13 cellular contexts compared by ENCODE assay signal in the genomic region with DNA sequence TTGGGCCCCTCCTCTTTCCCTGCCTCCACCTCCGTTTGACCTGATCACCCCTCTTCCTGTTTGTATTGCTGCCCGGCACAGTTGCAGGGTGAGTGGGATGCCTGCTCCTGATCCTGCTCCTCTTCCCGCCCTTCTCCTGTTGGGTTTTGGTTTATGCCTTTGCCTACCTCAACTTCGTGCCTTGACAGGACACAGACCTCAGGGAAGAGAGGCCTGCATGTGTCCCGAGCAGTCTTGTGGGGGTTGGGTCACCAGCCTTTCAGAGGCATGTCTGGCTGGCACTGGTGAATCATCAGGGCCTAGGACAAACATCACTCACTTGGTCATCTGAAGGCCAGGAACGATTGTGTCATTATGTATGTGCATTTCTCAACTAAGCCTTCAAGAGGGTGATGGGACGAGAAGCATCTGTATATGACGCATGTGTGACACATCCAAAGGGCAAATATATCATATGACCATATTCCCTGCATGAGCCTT. TPM values are rescaled to one million over a fixed set of nuclear protein-coding genes. Genes with fewer than 3 reads are reported as not detected.
DNase-seq lines count a peak whose midpoint lies in the region; ATAC-seq and TF ChIP-seq lines count a peak whose summit lies in the region.
"Had no signal": no experiment of that assay in that cellular context is flagged by ENCODE, and none has a peak within 500 bp of the region (broad histone marks: within the 10 kb centered on the region; RNA-seq: fewer than 3 reads in every experiment).

No MANE protein-coding gene starts in this region.

- TF ChIP-seq CTCF in PC-9 (conservative IDR thresholded peaks at IDR 0.05) (no peak), omental fat pad (IDR thresholded peaks at IDR 0.05) (no peak)

- peak; percentile 98 for DNase-seq in ELR (ENCODE audit: low read depth)
- peak; percentile 89 to 97 for DNase-seq in PC-9
- DNase-seq in epithelial cell of prostate (ENCODE audit: low read depth, low spot score), result peak; percentile 96
- DNase-seq in omental fat pad (ENCODE audit: low spot score), result no peak
- DNase-seq in activated CD8-positive, alpha-beta T cell treated with anti-CD3 and anti-CD28 coated beads, Interleukin-2, amount 10 ng/mL, durations not matched to agents 7 days and 5 days, result no peak
- DNase-seq in posterior vena cava (ENCODE audit: low spot score), result no peak
- no peak for DNase-seq in pons (ENCODE audit: low spot score)
- DNase-seq: activated B cell treated with CpG ODN at 0.5 μM for 24 hours; activated gamma-delta T cell treated with Interleukin-2 at 50 U/mL for 16 hours; Karpas-422; stimulated activated CD4-positive, alpha-beta T cell treated with anti-CD3 and anti-CD28 coated beads, Interleukin-15, amount 100 ng/mL, for 24 hours; stomach had no signal

- no peaks in the 10 kb centered on the region for H3K36me3 Mint-ChIP-seq in activated CD8-positive, alpha-beta T cell treated with anti-CD3 and anti-CD28 coated beads, Interleukin-2, amount 10 ng/mL, durations not matched to agents 7 days and 5 days (ENCODE audit: low read depth)

- intact Hi-C loops in PC-9 (cut with micrococcal nuclease; ENCODE audit: unreplicated experiment), result loop anchor here (1.0 to 5.0 kb wide), 7 partner anchors 8 to 634 kb away; no protein-coding TSS in a partner anchor
- intact Hi-C loops in posterior vena cava (cut with DNase I), result no loop called here

- H3K27ac ChIP-seq in PC-9 (peak overlapping the region; percentile 74), epithelial cell of prostate (peak overlapping the region; percentile 43)
- H3K27ac ChIP-seq: stomach had no signal

- CTCF ChIA-PET in PC-9 (lab: Charles Lee), result no interaction called here
- CTCF ChIA-PET in activated CD8-positive, alpha-beta T cell treated with anti-CD3 and anti-CD28 coated beads, Interleukin-2, amount 10 ng/mL, durations not matched to agents 7 days and 5 days (lab: Charles Lee), result no interaction called here

- POLR2A ChIA-PET in PC-9 (lab: Charles Lee; ENCODE audit: unreplicated experiment), result no interaction called here
- POLR2A ChIA-PET in activated CD8-positive, alpha-beta T cell treated with anti-CD3 and anti-CD28 coated beads, Interleukin-2, amount 10 ng/mL, durations not matched to agents 7 days and 5 days (lab: Charles Lee), result no interaction called here

- peaks cover 18% of the 10 kb centered on the region for H3K4me1 ChIP-seq in PC-9 (replicated peaks; ENCODE audit: insufficient read depth)
- H3K4me1 ChIP-seq: stomach had no signal

- no peaks in the 10 kb centered on the region for H3K4me1 Mint-ChIP-seq in activated CD8-positive, alpha-beta T cell treated with anti-CD3 and anti-CD28 coated beads, Interleukin-2, amount 10 ng/mL, durations not matched to agents 7 days and 5 days (ENCODE audit: low read depth)
- H3K4me1 Mint-ChIP-seq: activated B cell treated with CpG ODN at 0.5 μM for 24 hours had no signal

- peak overlapping the region; percentile 6; the same call in 1 of the 2 replicates for H3K4me3 ChIP-seq in PC-9
- H3K4me3 ChIP-seq: stomach had no signal

- H3K36me3 ChIP-seq in PC-9 (ENCODE audit: low read depth), result no peaks in the 10 kb centered on the region
- H3K36me3 ChIP-seq: stomach had no signal

- H3K79me2 ChIP-seq in PC-9 (ENCODE audit: low read depth), result no peaks in the 10 kb centered on the region

- H3K9me3 ChIP-seq in PC-9 (ENCODE audit: insufficient read depth, low read depth), result peaks cover under 1% of the 10 kb centered on the region

- no peaks in the 10 kb centered on the region for H4K20me1 ChIP-seq in PC-9 (ENCODE audit: insufficient read depth)

- peak; percentile 32 for ATAC-seq in omental fat pad (ENCODE audit: low FRiP score)
- ATAC-seq in activated CD8-positive, alpha-beta T cell treated with anti-CD3 and anti-CD28 coated beads, Interleukin-2, amount 10 ng/mL, durations not matched to agents 7 days and 5 days, result no peak
- ATAC-seq in activated CD4-positive, CD25-positive, alpha-beta regulatory T cell treated with anti-CD3 and anti-CD28 coated beads, Interleukin-2, amount 50 U/mL, for 24 hours, result no peak

- H3K4me2 ChIP-seq in PC-9, result peak overlapping the region; percentile 64

- peaks cover 6% of the 10 kb centered on the region; the same call in 1 of the 2 replicates for H3F3A ChIP-seq in PC-9 (ENCODE audit: insufficient read depth, low read depth)

- H3K9me2 ChIP-seq in PC-9 (ENCODE audit: insufficient read depth), result no peaks in the 10 kb centered on the region

- H3K9me3 Mint-ChIP-seq in activated CD8-positive, alpha-beta T cell treated with anti-CD3 and anti-CD28 coated beads, Interleukin-2, amount 10 ng/mL, durations not matched to agents 7 days and 5 days (ENCODE audit: insufficient read depth), result no peaks in the 10 kb centered on the region
- H3K9me3 Mint-ChIP-seq: activated B cell treated with CpG ODN at 0.5 μM for 24 hours had no signal

- H3K27me3 Mint-ChIP-seq in activated CD8-positive, alpha-beta T cell treated with anti-CD3 and anti-CD28 coated beads, Interleukin-2, amount 10 ng/mL, durations not matched to agents 7 days and 5 days (ENCODE audit: low read depth), result no peaks in the 10 kb centered on the region
- H3K27me3 Mint-ChIP-seq: activated B cell treated with CpG ODN at 0.5 μM for 24 hours had no signal

- no TSS peak for BruUV-seq in PC-9 (replicated peaks; lab: Mats Ljungman, UMichigan)

- H3K27ac Mint-ChIP-seq in activated CD8-positive, alpha-beta T cell treated with anti-CD3 and anti-CD28 coated beads, Interleukin-2, amount 10 ng/mL, durations not matched to agents 7 days and 5 days, result no peak overlapping the region
- H3K27ac Mint-ChIP-seq: activated B cell treated with CpG ODN at 0.5 μM for 24 hours had no signal

- no peaks in the 10 kb centered on the region for H3K27me3 ChIP-seq in PC-9 (ENCODE audit: insufficient read depth, low read depth)
- H3K27me3 ChIP-seq: stomach had no signal

- peak overlapping the region; percentile 24; the same call in 1 of the 2 replicates for H2AFZ ChIP-seq in PC-9

- no peak overlapping the region for H3K4me3 Mint-ChIP-seq in activated CD8-positive, alpha-beta T cell treated with anti-CD3 and anti-CD28 coated beads, Interleukin-2, amount 10 ng/mL, durations not matched to agents 7 days and 5 days
- H3K4me3 Mint-ChIP-seq: activated B cell treated with CpG ODN at 0.5 μM for 24 hours had no signal

RNA-seq across cellular contexts. Expression of a gene that starts 56.9 kb away (rescaled TPM):
- total RNA-seq in PC-9 (2021) (2.2 and 4.1 TPM in 2 replicates), omental fat pad (10 to 100 TPM in 1 of 4 donors, 1 to 10 TPM in 3; 4.6 to 11.8 (median 6.5) TPM), posterior vena cava (1 to 10 TPM; 4.3 to 6.5 TPM)
- not detected for total RNA-seq in activated CD8-positive, alpha-beta T cell treated with anti-CD3 and anti-CD28 coated beads, Interleukin-2, amount 10 ng/mL, durations not matched to agents 7 days and 5 days
- total RNA-seq: activated B cell treated with CpG ODN at 0.5 μM for 24 hours had no signal

Comparison
In these comparisons a context has a peak if more than half of its experiments do, and no peak if none do; other contexts are left out.
1. DNase-seq: peak in ELR (single experiment), PC-9 (2 of 2) and epithelial cell of prostate (single experiment); none in omental fat pad (single experiment), activated CD8-positive, alpha-beta T cell treated with anti-CD3 and anti-CD28 coated beads, Interleukin-2, amount 10 ng/mL, durations not matched to agents 7 days and 5 days (single experiment), posterior vena cava (single experiment) and pons (single experiment).